ENCODE assay signal across 21 cellular contexts in the genomic region with DNA sequence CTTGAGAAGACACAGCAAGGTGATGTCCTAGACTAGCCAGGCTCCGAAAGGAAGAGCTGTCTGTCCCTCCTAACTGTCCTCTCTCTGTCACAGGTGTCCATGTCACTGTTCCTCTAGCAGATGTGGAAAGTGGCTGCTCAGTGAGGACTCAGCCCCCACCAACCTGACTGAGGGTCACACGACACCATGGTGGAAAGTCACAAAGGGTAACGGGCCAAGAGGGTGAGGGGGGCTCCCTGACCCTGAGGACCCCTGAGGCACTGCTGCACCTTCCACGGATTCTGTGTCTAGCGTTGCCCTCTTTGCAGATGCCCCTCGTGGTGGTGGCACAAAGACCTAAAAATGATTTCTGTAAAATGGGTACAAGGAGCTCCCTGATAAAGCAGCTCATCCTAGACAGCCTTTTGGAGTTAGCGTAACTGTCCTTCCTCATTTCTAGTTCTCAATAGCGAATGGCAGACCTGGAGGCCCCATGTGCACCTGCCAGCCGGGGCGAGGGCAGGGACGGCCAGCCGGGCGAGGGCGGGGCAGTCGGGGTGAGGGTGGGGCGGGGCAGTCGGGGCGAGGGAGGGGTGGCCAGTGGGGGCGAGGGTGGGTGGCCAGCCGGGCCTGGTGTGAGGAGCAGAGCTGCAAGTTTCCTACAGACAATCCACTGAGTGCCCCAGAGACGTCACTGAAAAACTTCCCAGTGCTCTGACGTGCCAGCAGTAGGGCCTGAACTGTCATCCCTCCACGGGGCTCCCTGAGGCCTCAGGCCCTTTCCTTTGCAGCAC. TPM values are rescaled to one million over a fixed set of nuclear protein-coding genes. Genes with fewer than 3 reads are reported as not detected.
DNase-seq lines count a peak whose midpoint lies in the region; ATAC-seq and TF ChIP-seq lines count a peak whose summit lies in the region.
"Had no signal": no experiment of that assay in that cellular context is flagged by ENCODE, and none has a peak within 500 bp of the region (broad histone marks: within the 10 kb centered on the region; RNA-seq: fewer than 3 reads in every experiment).

No MANE protein-coding gene starts in this region.

- H3K4me1 ChIP-seq in right lobe of liver (peaks cover 0 to 12% (median 0%) of the 10 kb centered on the region in 4 donors), vagina (peaks cover 4% of the 10 kb centered on the region)
- H3K4me1 ChIP-seq: esophagus squamous epithelium, neural progenitor cell, upper lobe of left lung had no signal

- H3K9me3 ChIP-seq in right lobe of liver: no peaks in the 10 kb centered on the region
- H3K9me3 ChIP-seq in vagina: no peaks in the 10 kb centered on the region
- H3K9me3 ChIP-seq: esophagus squamous epithelium, upper lobe of left lung had no signal

- H3K27me3 Mint-ChIP-seq in natural killer cell (ENCODE audit: low read depth in 2 of 2): peaks cover 0 to 7% of the 10 kb centered on the region in 2 donors
- peaks cover 0 to 2% of the 10 kb centered on the region in 2 donors for H3K27me3 Mint-ChIP-seq in natural killer cell treated with Interleukin-12 subunit alpha and Interleukin-12 subunit beta and Interleukin-15 and Interleukin-18, amount 100 ng/mL, for 72 hours
- H3K27me3 Mint-ChIP-seq: CD8-positive, alpha-beta memory T cell had no signal

- ATAC-seq in natural killer cell: no peak
- no peak for ATAC-seq in natural killer cell treated with Interleukin-12 subunit alpha and Interleukin-12 subunit beta and Interleukin-15 and Interleukin-18, amount 100 ng/mL, for 72 hours
- ATAC-seq in right lobe of liver: no peak
- ATAC-seq in GM18519 (IDR thresholded peaks at IDR 0.05; ENCODE audit: low FRiP score, unreplicated experiment): no peak
- no peak for ATAC-seq in HG03139 (IDR thresholded peaks at IDR 0.05; ENCODE audit: unreplicated experiment)
- ATAC-seq: left cardiac atrium had no signal

- H3K4me3 Mint-ChIP-seq in natural killer cell: peak overlapping the region; percentile 58
- H3K4me3 Mint-ChIP-seq in natural killer cell treated with Interleukin-12 subunit alpha and Interleukin-12 subunit beta and Interleukin-15 and Interleukin-18, amount 100 ng/mL, for 72 hours: no peak overlapping the region
- H3K4me3 Mint-ChIP-seq: neural progenitor cell had no signal

- no peaks in the 10 kb centered on the region for H3K36me3 Mint-ChIP-seq in natural killer cell
- H3K36me3 Mint-ChIP-seq in natural killer cell treated with Interleukin-12 subunit alpha and Interleukin-12 subunit beta and Interleukin-15 and Interleukin-18, amount 100 ng/mL, for 72 hours: no peaks in the 10 kb centered on the region

- H3K27ac ChIP-seq in right lobe of liver (no peak overlapping the region), vagina (no peak overlapping the region)
- H3K27ac ChIP-seq: esophagus squamous epithelium, neural progenitor cell, upper lobe of left lung had no signal

- WGBS in right lobe of liver (ENCODE audit: insufficient coverage, low coverage, low lambda C conversion rate, missing lambda C conversion rate): 88% methylated on average over 4 of the region's 23 CpGs

- H3K36me3 ChIP-seq in right lobe of liver (peaks cover 0 to 34% (median 8%) of the 10 kb centered on the region in 4 donors), vagina (peaks cover 0 to 48% of the 10 kb centered on the region in 2 donors)
- H3K36me3 ChIP-seq: neural progenitor cell had no signal

- TF ChIP-seq POLR2A in right lobe of liver (IDR thresholded peaks at IDR 0.05) (no peak), vagina (IDR thresholded peaks at IDR 0.05) (no peak)

- no peaks in the 10 kb centered on the region for H3K27me3 ChIP-seq in right lobe of liver
- no peaks in the 10 kb centered on the region for H3K27me3 ChIP-seq in vagina
- H3K27me3 ChIP-seq: neural progenitor cell, upper lobe of left lung had no signal

- intact Hi-C loops in natural killer cell (cut with micrococcal nuclease): no loop called here
- intact Hi-C loops in right lobe of liver (cut with DNase I): loop anchor here in 1 of 2 donors (10.0 kb wide), 1 partner anchor 120 kb away; no protein-coding TSS in a partner anchor
- intact Hi-C loops in vagina (cut with DNase I): loop anchor here (10.0 kb wide), 1 partner anchor 320 kb away; the partner anchor contains the start of gene SLX9

- no peaks in the 10 kb centered on the region for H3K9me3 Mint-ChIP-seq in natural killer cell
- H3K9me3 Mint-ChIP-seq in natural killer cell treated with Interleukin-12 subunit alpha and Interleukin-12 subunit beta and Interleukin-15 and Interleukin-18, amount 100 ng/mL, for 72 hours: no peaks in the 10 kb centered on the region
- H3K9me3 Mint-ChIP-seq: CD8-positive, alpha-beta memory T cell; neural progenitor cell had no signal

- no peak overlapping the region for H3K4me3 ChIP-seq in right lobe of liver
- H3K4me3 ChIP-seq in vagina: no peak overlapping the region
- H3K4me3 ChIP-seq: esophagus squamous epithelium, neural progenitor cell, upper lobe of left lung had no signal

- no peak for DNase-seq in natural killer cell
- no peak for DNase-seq in natural killer cell treated with Interleukin-12 subunit alpha and Interleukin-12 subunit beta and Interleukin-15 and Interleukin-18, amount 100 ng/mL, for 72 hours (ENCODE audit: low spot score)
- peak; percentile 9 for DNase-seq in activated CD8-positive, alpha-beta memory T cell treated with anti-CD3 and anti-CD28 coated beads, Interleukin-2, amount 50 U/mL, for 4 hours
- peak in 2 of 3 donors; percentile 34 for DNase-seq in right lobe of liver
- DNase-seq in vagina (ENCODE audit: extremely low spot score in 2 of 2): peak; percentile 81
- no peak for DNase-seq in NCI-H128 (lab: John Stamatoyannopoulos, UW; ENCODE audit: unreplicated experiment)
- DNase-seq: activated CD4-positive, alpha-beta T cell treated with anti-CD3 and anti-CD28 coated beads for 4 hours; activated naive CD4-positive, alpha-beta T cell treated with anti-CD3 and anti-CD28 coated beads, Interleukin-2, amount 50 U/mL, for 16 hours; CD8-positive, alpha-beta memory T cell; central memory CD4-positive, alpha-beta T cell; esophagus squamous epithelium; left cardiac atrium; NCI-H1417; NCI-H2107; NCI-H510A; stimulated activated CD4-positive, alpha-beta T cell treated with anti-CD3 and anti-CD28 coated beads, Interleukin-4, amount 100 ng/mL, for 4 hours; SW 1271 had no signal

- H3K4me1 Mint-ChIP-seq in natural killer cell: peaks cover 36 to 39% of the 10 kb centered on the region in 2 donors
- H3K4me1 Mint-ChIP-seq in natural killer cell treated with Interleukin-12 subunit alpha and Interleukin-12 subunit beta and Interleukin-15 and Interleukin-18, amount 100 ng/mL, for 72 hours (ENCODE audit: low read depth in 2 of 2): peaks cover 19 to 27% of the 10 kb centered on the region in 2 donors
- H3K4me1 Mint-ChIP-seq: neural progenitor cell had no signal

- no peak for TF ChIP-seq CTCF in natural killer cell (IDR thresholded peaks at IDR 0.05)
- TF ChIP-seq CTCF in right lobe of liver (IDR thresholded peaks at IDR 0.05): no peak
- TF ChIP-seq CTCF in vagina (IDR thresholded peaks at IDR 0.05): no peak

- no peak overlapping the region for H3K27ac Mint-ChIP-seq in natural killer cell
- H3K27ac Mint-ChIP-seq in natural killer cell treated with Interleukin-12 subunit alpha and Interleukin-12 subunit beta and Interleukin-15 and Interleukin-18, amount 100 ng/mL, for 72 hours: no peak overlapping the region
- H3K27ac Mint-ChIP-seq: neural progenitor cell had no signal

RNA-seq across cellular contexts. Expression of gene POFUT2, which starts 23.4 kb away (rescaled TPM):
- total RNA-seq in natural killer cell (10 to 100 TPM; 41.4 to 46.0 (median 43.3) TPM), right lobe of liver (10 to 100 TPM; 10.5 to 22.0 (median 13.7) TPM), vagina (38.3 TPM)
- total RNA-seq in natural killer cell treated with Interleukin-12 subunit alpha and Interleukin-12 subunit beta and Interleukin-15 and Interleukin-18, amount 100 ng/mL, for 72 hours: 10 to 100 TPM; 16.5 to 23.5 TPM

Comparison
In these comparisons a context has a peak if more than half of its experiments do, and no peak if none do; other contexts are left out.
1. DNase-seq: peak in activated CD8-positive, alpha-beta memory T cell treated with anti-CD3 and anti-CD28 coated beads, Interleukin-2, amount 50 U/mL, for 4 hours (single experiment), right lobe of liver (2 of 3) and vagina (2 of 2); none in natural killer cell (single experiment), natural killer cell treated with Interleukin-12 subunit alpha and Interleukin-12 subunit beta and Interleukin-15 and Interleukin-18, amount 100 ng/mL, for 72 hours (single experiment) and NCI-H128 (single experiment).